1 cellular context compared by ENCODE assay signal in the genomic region with DNA sequence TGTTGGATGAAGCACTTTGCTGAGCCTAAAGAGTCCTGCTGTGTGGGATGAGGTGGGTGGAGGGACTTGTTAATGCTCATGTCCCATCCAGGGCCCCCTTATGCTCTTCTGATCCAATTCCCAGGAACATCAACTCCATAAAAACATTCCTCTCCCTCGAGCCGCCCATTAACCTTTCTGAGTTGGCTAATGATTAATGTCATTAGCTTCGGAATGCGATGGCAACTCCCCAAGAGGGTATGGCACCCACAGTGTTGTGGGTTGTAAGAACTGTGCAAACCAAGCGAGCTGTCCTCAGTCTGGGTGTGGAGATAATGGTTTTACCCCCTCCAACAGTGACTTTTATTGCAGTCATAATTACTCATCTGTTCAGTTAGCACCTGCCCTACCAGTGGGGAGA.
TF ChIP-seq lines count a peak whose summit lies in the region.

No MANE protein-coding gene starts in this region.

TF ChIP-seq in HepG2, 621 proteins besides CTCF, POLR2A, EP300 and RAD21:
- TF ChIP-seq HNF1A (IDR thresholded peaks at IDR 0.05; ENCODE audit: low read depth) (peak; percentile 48; the same call in 1 of the 2 replicates), HNF1A (CRISPR knock-in tag; IDR thresholded peaks at IDR 0.05; ENCODE audit: borderline replicate concordance) (no peak), SMAD9 (CRISPR knock-in tag; IDR thresholded peaks at IDR 0.05) (no peak), NRL (CRISPR knock-in tag; IDR thresholded peaks at IDR 0.05; ENCODE audit: borderline replicate concordance) (no peak), ONECUT2 (CRISPR knock-in tag; IDR thresholded peaks at IDR 0.05) (no peak), ZNF644 (CRISPR knock-in tag; IDR thresholded peaks at IDR 0.05; ENCODE audit: low read depth) (0 out of 2 replicates have a peak, but pooled peaks have one; percentile 23)
- TF ChIP-seq, protein P1, sequence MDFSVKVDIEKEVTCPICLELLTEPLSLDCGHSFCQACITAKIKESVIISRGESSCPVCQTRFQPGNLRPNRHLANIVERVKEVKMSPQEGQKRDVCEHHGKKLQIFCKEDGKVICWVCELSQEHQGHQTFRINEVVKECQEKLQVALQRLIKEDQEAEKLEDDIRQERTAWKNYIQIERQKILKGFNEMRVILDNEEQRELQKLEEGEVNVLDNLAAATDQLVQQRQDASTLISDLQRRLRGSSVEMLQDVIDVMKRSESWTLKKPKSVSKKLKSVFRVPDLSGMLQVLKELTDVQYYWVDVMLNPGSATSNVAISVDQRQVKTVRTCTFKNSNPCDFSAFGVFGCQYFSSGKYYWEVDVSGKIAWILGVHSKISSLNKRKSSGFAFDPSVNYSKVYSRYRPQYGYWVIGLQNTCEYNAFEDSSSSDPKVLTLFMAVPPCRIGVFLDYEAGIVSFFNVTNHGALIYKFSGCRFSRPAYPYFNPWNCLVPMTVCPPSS (IDR thresholded peaks at IDR 0.05), result no peak
- TF ChIP-seq, protein P2, sequence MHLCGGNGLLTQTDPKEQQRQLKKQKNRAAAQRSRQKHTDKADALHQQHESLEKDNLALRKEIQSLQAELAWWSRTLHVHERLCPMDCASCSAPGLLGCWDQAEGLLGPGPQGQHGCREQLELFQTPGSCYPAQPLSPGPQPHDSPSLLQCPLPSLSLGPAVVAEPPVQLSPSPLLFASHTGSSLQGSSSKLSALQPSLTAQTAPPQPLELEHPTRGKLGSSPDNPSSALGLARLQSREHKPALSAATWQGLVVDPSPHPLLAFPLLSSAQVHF (CRISPR knock-in tag; IDR thresholded peaks at IDR 0.05), result no peak
- TF ChIP-seq, protein P3, sequence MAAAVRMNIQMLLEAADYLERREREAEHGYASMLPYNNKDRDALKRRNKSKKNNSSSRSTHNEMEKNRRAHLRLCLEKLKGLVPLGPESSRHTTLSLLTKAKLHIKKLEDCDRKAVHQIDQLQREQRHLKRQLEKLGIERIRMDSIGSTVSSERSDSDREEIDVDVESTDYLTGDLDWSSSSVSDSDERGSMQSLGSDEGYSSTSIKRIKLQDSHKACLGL (CRISPR knock-in tag; IDR thresholded peaks at IDR 0.05), result no peak
